In genomic region chr1:91054780-91055481, GRCh38 we compare ENCODE assay signal across 1 cellular context.
TF ChIP-seq lines count a peak whose summit lies in the region.

No MANE protein-coding gene starts in this region.

TF ChIP-seq in HepG2, 621 proteins besides CTCF, POLR2A, EP300 and RAD21 (continued from another document):
- TF ChIP-seq AKAP8 (CRISPR knock-in tag; IDR thresholded peaks at IDR 0.05) (no peak), NFE2 (CRISPR knock-in tag; IDR thresholded peaks at IDR 0.05) (no peak), TOPORS (CRISPR knock-in tag; IDR thresholded peaks at IDR 0.05) (no peak), HDAC6 (IDR thresholded peaks at IDR 0.05; ENCODE audit: low read depth, low read length) (no peak), NFKB2 (CRISPR knock-in tag; IDR thresholded peaks at IDR 0.05; ENCODE audit: borderline replicate concordance) (no peak)
- TF ChIP-seq, protein P1, sequence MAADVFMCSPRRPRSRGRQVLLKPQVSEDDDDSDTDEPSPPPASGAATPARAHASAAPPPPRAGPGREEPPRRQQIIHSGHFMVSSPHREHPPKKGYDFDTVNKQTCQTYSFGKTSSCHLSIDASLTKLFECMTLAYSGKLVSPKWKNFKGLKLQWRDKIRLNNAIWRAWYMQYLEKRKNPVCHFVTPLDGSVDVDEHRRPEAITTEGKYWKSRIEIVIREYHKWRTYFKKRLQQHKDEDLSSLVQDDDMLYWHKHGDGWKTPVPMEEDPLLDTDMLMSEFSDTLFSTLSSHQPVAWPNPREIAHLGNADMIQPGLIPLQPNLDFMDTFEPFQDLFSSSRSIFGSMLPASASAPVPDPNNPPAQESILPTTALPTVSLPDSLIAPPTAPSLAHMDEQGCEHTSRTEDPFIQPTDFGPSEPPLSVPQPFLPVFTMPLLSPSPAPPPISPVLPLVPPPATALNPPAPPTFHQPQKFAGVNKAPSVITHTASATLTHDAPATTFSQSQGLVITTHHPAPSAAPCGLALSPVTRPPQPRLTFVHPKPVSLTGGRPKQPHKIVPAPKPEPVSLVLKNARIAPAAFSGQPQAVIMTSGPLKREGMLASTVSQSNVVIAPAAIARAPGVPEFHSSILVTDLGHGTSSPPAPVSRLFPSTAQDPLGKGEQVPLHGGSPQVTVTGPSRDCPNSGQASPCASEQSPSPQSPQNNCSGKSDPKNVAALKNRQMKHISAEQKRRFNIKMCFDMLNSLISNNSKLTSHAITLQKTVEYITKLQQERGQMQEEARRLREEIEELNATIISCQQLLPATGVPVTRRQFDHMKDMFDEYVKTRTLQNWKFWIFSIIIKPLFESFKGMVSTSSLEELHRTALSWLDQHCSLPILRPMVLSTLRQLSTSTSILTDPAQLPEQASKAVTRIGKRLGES (CRISPR knock-in tag; IDR thresholded peaks at IDR 0.05; ENCODE audit: borderline replicate concordance) = no peak
- TF ChIP-seq, protein P2, sequence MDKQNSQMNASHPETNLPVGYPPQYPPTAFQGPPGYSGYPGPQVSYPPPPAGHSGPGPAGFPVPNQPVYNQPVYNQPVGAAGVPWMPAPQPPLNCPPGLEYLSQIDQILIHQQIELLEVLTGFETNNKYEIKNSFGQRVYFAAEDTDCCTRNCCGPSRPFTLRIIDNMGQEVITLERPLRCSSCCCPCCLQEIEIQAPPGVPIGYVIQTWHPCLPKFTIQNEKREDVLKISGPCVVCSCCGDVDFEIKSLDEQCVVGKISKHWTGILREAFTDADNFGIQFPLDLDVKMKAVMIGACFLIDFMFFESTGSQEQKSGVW (CRISPR knock-in tag; IDR thresholded peaks at IDR 0.05; ENCODE audit: borderline replicate concordance) = no peak
TF ChIP-seq in HepG2: peak in this region for 0.
